28 cellular contexts compared by ENCODE assay signal in genomic region chr14:93228550-93228949, GRCh38.
"Had no signal": no experiment of that assay in that cellular context is flagged by ENCODE, and none has a peak within 500 bp of the region (broad histone marks: within the 10 kb centered on the region; RNA-seq: fewer than 3 reads in every experiment).

No MANE protein-coding gene starts in this region.

- H3K27me3 ChIP-seq: dorsolateral prefrontal cortex, neural progenitor cell, suprapubic skin, transverse colon, upper lobe of right lung, uterus had no signal

- H3K9me3 ChIP-seq: mucosa of descending colon, suprapubic skin, transverse colon, upper lobe of right lung, uterus had no signal

- H3K4me2 ChIP-seq: neural progenitor cell, smooth muscle cell had no signal

- ATAC-seq: left ventricle myocardium superior; mucosa of descending colon; sciatic nerve; stimulated activated naive CD8-positive, alpha-beta T cell treated with anti-CD3 and anti-CD28 coated beads, Interleukin-15, amount 100 ng/mL, for 72 hours; upper lobe of right lung had no signal

- H3K9me3 Mint-ChIP-seq: mesothelial cell of epicardium; nephron; neural progenitor cell; stimulated activated naive CD8-positive, alpha-beta T cell treated with anti-CD3 and anti-CD28 coated beads, Interleukin-15, amount 100 ng/mL, for 72 hours had no signal

- H2AFZ ChIP-seq: neural progenitor cell, parathyroid adenoma had no signal

- DNase-seq: dorsolateral prefrontal cortex; effector CD4-positive, alpha-beta T cell; hypothalamus; immature natural killer cell; islet precursor cell; kidney glomerular epithelial cell; left ventricle myocardium superior; mesenchymal stem cell; mucosa of descending colon; naive B cell; stimulated activated CD4-positive, alpha-beta T cell treated with anti-CD3 and anti-CD28 coated beads, Interleukin-12 subunit alpha, Interleukin-12 subunit beta, amount 100 ng/mL, for 4 hours; stimulated activated CD4-positive, alpha-beta T cell treated with anti-CD3 and anti-CD28 coated beads, Interleukin-1b, Interleukin-23, amount 100 ng/mL, for 48 hours; stimulated activated CD4-positive, alpha-beta T cell treated with anti-CD3 and anti-CD28 coated beads, Interleukin-4, amount 100 ng/mL, for 1 hour; stimulated activated CD8-positive, alpha-beta memory T cell treated with anti-CD3 and anti-CD28 coated beads, Interleukin-4, amount 100 ng/mL, for 48 hours; stimulated activated naive CD4-positive, alpha-beta T cell; stimulated activated naive CD8-positive, alpha-beta T cell treated with anti-CD3 and anti-CD28 coated beads, Interleukin-15, amount 100 ng/mL, for 72 hours; transverse colon; upper lobe of right lung; uterus had no signal

- H3K79me2 ChIP-seq: parathyroid adenoma had no signal

- H3K4me3 Mint-ChIP-seq: immature natural killer cell; mesothelial cell of epicardium; naive B cell; nephron; neural progenitor cell; stimulated activated naive CD8-positive, alpha-beta T cell treated with anti-CD3 and anti-CD28 coated beads, Interleukin-15, amount 100 ng/mL, for 72 hours had no signal

- H3K4me1 Mint-ChIP-seq: mesothelial cell of epicardium, nephron had no signal

- H3K4me1 ChIP-seq: neural progenitor cell, parathyroid adenoma, upper lobe of right lung, uterus had no signal

- H3K27me3 Mint-ChIP-seq: progenitor cell of endocrine pancreas had no signal

- H3K9ac ChIP-seq: neural progenitor cell, parathyroid adenoma had no signal

- H3K27ac Mint-ChIP-seq: immature natural killer cell, mesothelial cell of epicardium, naive B cell, nephron, neural progenitor cell, progenitor cell of endocrine pancreas had no signal

- H3K36me3 ChIP-seq: neural progenitor cell, uterus had no signal

- H3K27ac ChIP-seq: dorsolateral prefrontal cortex, neural progenitor cell, parathyroid adenoma, suprapubic skin, transverse colon, upper lobe of right lung, uterus had no signal

- H3K4me3 ChIP-seq: dorsolateral prefrontal cortex, lung, mucosa of descending colon, neural progenitor cell, smooth muscle cell, suprapubic skin, transverse colon, upper lobe of right lung, uterus had no signal
